Comparison of ENCODE assay signal across 1 cellular context in the genomic region with DNA sequence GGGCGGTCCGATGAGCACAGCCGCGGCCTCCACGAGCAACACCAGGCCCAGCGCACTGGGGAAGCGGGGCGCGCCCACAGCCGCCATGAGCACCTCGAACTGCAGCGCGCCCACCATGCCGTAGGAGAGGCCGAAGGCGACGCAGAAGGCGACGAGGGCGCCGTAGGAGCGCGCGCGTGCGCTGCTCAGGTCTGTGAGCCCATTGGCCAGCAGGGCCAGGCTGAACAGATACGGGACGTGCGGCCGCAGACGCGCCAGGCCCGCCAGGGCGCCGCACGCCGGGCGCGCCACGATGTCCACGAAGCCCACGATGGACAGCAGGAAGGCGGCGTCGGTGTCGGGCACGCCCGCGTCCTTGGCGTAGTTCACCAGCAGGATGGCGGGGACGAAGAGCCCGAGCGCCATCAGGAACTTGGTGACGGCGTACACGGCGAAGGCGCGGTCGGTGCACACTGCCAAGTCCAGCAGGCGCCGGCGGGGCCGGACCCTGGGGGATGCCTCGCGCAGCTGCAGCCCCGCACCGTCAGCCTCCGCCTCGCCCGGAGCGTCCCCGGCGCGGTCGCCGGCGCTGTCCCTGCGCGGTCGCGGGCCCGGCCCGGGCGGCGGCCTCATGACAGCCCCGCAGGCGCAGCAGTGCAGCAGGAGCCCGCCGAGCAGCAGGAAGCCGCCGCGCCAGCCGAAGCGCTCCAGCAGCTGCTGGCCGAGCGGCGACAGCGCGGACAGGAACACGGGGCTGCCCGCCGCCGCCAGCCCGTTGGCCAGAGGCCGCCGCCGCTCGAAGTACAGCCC.
A peak's percentile ranks its signal among the peaks of the same experiment; 100 is the strongest.
TF ChIP-seq lines count a peak whose summit lies in the region.

No MANE protein-coding gene starts in this region.

TF ChIP-seq in WTC11, 78 proteins besides CTCF, POLR2A, EP300 and RAD21 (continued from another document and continues in another):
- TF ChIP-seq, protein P1, sequence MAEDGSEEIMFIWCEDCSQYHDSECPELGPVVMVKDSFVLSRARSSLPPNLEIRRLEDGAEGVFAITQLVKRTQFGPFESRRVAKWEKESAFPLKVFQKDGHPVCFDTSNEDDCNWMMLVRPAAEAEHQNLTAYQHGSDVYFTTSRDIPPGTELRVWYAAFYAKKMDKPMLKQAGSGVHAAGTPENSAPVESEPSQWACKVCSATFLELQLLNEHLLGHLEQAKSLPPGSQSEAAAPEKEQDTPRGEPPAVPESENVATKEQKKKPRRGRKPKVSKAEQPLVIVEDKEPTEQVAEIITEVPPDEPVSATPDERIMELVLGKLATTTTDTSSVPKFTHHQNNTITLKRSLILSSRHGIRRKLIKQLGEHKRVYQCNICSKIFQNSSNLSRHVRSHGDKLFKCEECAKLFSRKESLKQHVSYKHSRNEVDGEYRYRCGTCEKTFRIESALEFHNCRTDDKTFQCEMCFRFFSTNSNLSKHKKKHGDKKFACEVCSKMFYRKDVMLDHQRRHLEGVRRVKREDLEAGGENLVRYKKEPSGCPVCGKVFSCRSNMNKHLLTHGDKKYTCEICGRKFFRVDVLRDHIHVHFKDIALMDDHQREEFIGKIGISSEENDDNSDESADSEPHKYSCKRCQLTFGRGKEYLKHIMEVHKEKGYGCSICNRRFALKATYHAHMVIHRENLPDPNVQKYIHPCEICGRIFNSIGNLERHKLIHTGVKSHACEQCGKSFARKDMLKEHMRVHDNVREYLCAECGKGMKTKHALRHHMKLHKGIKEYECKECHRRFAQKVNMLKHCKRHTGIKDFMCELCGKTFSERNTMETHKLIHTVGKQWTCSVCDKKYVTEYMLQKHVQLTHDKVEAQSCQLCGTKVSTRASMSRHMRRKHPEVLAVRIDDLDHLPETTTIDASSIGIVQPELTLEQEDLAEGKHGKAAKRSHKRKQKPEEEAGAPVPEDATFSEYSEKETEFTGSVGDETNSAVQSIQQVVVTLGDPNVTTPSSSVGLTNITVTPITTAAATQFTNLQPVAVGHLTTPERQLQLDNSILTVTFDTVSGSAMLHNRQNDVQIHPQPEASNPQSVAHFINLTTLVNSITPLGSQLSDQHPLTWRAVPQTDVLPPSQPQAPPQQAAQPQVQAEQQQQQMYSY (CRISPR knock-in tag; IDR thresholded peaks at IDR 0.05), result peak; percentile 77
- TF ChIP-seq, protein P2, sequence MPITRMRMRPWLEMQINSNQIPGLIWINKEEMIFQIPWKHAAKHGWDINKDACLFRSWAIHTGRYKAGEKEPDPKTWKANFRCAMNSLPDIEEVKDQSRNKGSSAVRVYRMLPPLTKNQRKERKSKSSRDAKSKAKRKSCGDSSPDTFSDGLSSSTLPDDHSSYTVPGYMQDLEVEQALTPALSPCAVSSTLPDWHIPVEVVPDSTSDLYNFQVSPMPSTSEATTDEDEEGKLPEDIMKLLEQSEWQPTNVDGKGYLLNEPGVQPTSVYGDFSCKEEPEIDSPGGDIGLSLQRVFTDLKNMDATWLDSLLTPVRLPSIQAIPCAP (CRISPR knock-in tag; IDR thresholded peaks at IDR 0.05), result peak; percentile 97
- TF ChIP-seq ZNF219 (CRISPR knock-in tag; IDR thresholded peaks at IDR 0.05; ENCODE audit: borderline replicate concordance), result no peak
- TF ChIP-seq, protein P3, sequence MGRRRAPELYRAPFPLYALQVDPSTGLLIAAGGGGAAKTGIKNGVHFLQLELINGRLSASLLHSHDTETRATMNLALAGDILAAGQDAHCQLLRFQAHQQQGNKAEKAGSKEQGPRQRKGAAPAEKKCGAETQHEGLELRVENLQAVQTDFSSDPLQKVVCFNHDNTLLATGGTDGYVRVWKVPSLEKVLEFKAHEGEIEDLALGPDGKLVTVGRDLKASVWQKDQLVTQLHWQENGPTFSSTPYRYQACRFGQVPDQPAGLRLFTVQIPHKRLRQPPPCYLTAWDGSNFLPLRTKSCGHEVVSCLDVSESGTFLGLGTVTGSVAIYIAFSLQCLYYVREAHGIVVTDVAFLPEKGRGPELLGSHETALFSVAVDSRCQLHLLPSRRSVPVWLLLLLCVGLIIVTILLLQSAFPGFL (CRISPR knock-in tag; IDR thresholded peaks at IDR 0.05; ENCODE audit: borderline replicate concordance), result no peak
- TF ChIP-seq, protein P4, sequence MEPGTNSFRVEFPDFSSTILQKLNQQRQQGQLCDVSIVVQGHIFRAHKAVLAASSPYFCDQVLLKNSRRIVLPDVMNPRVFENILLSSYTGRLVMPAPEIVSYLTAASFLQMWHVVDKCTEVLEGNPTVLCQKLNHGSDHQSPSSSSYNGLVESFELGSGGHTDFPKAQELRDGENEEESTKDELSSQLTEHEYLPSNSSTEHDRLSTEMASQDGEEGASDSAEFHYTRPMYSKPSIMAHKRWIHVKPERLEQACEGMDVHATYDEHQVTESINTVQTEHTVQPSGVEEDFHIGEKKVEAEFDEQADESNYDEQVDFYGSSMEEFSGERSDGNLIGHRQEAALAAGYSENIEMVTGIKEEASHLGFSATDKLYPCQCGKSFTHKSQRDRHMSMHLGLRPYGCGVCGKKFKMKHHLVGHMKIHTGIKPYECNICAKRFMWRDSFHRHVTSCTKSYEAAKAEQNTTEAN (CRISPR knock-in tag; IDR thresholded peaks at IDR 0.05), result peak; percentile 97
- TF ChIP-seq JAZF1 (CRISPR knock-in tag; IDR thresholded peaks at IDR 0.05), result no peak
- no peak for TF ChIP-seq ZNF416 (CRISPR knock-in tag; IDR thresholded peaks at IDR 0.05)
- TF ChIP-seq, protein P5, sequence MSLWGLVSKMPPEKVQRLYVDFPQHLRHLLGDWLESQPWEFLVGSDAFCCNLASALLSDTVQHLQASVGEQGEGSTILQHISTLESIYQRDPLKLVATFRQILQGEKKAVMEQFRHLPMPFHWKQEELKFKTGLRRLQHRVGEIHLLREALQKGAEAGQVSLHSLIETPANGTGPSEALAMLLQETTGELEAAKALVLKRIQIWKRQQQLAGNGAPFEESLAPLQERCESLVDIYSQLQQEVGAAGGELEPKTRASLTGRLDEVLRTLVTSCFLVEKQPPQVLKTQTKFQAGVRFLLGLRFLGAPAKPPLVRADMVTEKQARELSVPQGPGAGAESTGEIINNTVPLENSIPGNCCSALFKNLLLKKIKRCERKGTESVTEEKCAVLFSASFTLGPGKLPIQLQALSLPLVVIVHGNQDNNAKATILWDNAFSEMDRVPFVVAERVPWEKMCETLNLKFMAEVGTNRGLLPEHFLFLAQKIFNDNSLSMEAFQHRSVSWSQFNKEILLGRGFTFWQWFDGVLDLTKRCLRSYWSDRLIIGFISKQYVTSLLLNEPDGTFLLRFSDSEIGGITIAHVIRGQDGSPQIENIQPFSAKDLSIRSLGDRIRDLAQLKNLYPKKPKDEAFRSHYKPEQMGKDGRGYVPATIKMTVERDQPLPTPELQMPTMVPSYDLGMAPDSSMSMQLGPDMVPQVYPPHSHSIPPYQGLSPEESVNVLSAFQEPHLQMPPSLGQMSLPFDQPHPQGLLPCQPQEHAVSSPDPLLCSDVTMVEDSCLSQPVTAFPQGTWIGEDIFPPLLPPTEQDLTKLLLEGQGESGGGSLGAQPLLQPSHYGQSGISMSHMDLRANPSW (CRISPR knock-in tag; conservative IDR thresholded peaks at IDR 0.05; ENCODE audit: low read depth), result peak; percentile 75; the same call in 1 of the 2 replicates
- TF ChIP-seq NFATC4 (CRISPR knock-in tag; IDR thresholded peaks at IDR 0.05), result no peak
- TF ChIP-seq KAT7 (CRISPR knock-in tag; IDR thresholded peaks at IDR 0.05; ENCODE audit: borderline replicate concordance), result no peak
- no peak; the same call in 1 of the 2 replicates for TF ChIP-seq ELF4 (CRISPR knock-in tag; IDR thresholded peaks at IDR 0.05; ENCODE audit: low read depth)
- no peak for TF ChIP-seq RORB (CRISPR knock-in tag; IDR thresholded peaks at IDR 0.05)
- no peak for TF ChIP-seq MXD4 (CRISPR knock-in tag; IDR thresholded peaks at IDR 0.05; ENCODE audit: borderline replicate concordance)
- no peak for TF ChIP-seq GTF2I (CRISPR knock-in tag; conservative IDR thresholded peaks at IDR 0.05)
- peak; percentile 67; the same call in 1 of the 2 replicates for TF ChIP-seq NR2C2 (CRISPR knock-in tag; IDR thresholded peaks at IDR 0.05)
- no peak for TF ChIP-seq EMX1 (CRISPR knock-in tag; IDR thresholded peaks at IDR 0.05)
- TF ChIP-seq ZNF263 (CRISPR knock-in tag; IDR thresholded peaks at IDR 0.05; ENCODE audit: low read depth), result peak; percentile 75
- TF ChIP-seq, protein P6, sequence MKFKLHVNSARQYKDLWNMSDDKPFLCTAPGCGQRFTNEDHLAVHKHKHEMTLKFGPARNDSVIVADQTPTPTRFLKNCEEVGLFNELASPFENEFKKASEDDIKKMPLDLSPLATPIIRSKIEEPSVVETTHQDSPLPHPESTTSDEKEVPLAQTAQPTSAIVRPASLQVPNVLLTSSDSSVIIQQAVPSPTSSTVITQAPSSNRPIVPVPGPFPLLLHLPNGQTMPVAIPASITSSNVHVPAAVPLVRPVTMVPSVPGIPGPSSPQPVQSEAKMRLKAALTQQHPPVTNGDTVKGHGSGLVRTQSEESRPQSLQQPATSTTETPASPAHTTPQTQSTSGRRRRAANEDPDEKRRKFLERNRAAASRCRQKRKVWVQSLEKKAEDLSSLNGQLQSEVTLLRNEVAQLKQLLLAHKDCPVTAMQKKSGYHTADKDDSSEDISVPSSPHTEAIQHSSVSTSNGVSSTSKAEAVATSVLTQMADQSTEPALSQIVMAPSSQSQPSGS (CRISPR knock-in tag; IDR thresholded peaks at IDR 0.05; ENCODE audit: borderline replicate concordance, low read depth), result peak; percentile 94
- TF ChIP-seq, protein P7, sequence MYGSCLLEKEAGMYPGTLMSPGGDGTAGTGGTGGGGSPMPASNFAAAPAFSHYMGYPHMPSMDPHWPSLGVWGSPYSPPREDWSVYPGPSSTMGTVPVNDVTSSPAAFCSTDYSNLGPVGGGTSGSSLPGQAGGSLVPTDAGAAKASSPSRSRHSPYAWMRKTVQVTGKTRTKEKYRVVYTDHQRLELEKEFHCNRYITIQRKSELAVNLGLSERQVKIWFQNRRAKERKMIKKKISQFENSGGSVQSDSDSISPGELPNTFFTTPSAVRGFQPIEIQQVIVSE (CRISPR knock-in tag; IDR thresholded peaks at IDR 0.05; ENCODE audit: borderline replicate concordance), result no peak
- TF ChIP-seq, protein P8, sequence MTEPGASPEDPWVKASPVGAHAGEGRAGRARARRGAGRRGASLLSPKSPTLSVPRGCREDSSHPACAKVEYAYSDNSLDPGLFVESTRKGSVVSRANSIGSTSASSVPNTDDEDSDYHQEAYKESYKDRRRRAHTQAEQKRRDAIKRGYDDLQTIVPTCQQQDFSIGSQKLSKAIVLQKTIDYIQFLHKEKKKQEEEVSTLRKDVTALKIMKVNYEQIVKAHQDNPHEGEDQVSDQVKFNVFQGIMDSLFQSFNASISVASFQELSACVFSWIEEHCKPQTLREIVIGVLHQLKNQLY (CRISPR knock-in tag; IDR thresholded peaks at IDR 0.05), result 0 out of 2 replicates have a peak, but pooled peaks have one; percentile 65
- TF ChIP-seq TEAD1 (CRISPR knock-in tag; IDR thresholded peaks at IDR 0.05), result peak; percentile 96
- no peak for TF ChIP-seq SOX15 (CRISPR knock-in tag; IDR thresholded peaks at IDR 0.05)
- TF ChIP-seq, protein P9, sequence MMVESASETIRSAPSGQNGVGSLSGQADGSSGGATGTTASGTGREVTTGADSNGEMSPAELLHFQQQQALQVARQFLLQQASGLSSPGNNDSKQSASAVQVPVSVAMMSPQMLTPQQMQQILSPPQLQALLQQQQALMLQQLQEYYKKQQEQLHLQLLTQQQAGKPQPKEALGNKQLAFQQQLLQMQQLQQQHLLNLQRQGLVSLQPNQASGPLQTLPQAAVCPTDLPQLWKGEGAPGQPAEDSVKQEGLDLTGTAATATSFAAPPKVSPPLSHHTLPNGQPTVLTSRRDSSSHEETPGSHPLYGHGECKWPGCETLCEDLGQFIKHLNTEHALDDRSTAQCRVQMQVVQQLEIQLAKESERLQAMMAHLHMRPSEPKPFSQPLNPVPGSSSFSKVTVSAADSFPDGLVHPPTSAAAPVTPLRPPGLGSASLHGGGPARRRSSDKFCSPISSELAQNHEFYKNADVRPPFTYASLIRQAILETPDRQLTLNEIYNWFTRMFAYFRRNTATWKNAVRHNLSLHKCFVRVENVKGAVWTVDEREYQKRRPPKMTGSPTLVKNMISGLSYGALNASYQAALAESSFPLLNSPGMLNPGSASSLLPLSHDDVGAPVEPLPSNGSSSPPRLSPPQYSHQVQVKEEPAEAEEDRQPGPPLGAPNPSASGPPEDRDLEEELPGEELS (CRISPR knock-in tag; IDR thresholded peaks at IDR 0.05), result peak; percentile 98
- TF ChIP-seq, protein P10, sequence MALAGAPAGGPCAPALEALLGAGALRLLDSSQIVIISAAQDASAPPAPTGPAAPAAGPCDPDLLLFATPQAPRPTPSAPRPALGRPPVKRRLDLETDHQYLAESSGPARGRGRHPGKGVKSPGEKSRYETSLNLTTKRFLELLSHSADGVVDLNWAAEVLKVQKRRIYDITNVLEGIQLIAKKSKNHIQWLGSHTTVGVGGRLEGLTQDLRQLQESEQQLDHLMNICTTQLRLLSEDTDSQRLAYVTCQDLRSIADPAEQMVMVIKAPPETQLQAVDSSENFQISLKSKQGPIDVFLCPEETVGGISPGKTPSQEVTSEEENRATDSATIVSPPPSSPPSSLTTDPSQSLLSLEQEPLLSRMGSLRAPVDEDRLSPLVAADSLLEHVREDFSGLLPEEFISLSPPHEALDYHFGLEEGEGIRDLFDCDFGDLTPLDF (CRISPR knock-in tag; IDR thresholded peaks at IDR 0.05), result peak; percentile 95
- no peak for TF ChIP-seq HMGA2 (CRISPR knock-in tag; IDR thresholded peaks at IDR 0.05)
- TF ChIP-seq NR3C1 (CRISPR knock-in tag; conservative IDR thresholded peaks at IDR 0.05; ENCODE audit: low read depth), result no peak
- TF ChIP-seq CREM (CRISPR knock-in tag; IDR thresholded peaks at IDR 0.05), result peak; percentile 76; the same call in 1 of the 2 replicates
- peak; percentile 97 for TF ChIP-seq NFE2L1 (CRISPR knock-in tag; IDR thresholded peaks at IDR 0.05)
- TF ChIP-seq, protein P11, sequence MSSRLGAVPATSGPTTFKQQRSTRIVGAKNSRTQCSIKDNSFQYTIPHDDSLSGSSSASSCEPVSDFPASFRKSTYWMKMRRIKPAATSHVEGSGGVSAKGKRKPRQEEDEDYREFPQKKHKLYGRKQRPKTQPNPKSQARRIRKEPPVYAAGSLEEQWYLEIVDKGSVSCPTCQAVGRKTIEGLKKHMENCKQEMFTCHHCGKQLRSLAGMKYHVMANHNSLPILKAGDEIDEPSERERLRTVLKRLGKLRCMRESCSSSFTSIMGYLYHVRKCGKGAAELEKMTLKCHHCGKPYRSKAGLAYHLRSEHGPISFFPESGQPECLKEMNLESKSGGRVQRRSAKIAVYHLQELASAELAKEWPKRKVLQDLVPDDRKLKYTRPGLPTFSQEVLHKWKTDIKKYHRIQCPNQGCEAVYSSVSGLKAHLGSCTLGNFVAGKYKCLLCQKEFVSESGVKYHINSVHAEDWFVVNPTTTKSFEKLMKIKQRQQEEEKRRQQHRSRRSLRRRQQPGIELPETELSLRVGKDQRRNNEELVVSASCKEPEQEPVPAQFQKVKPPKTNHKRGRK (CRISPR knock-in tag; IDR thresholded peaks at IDR 0.05; ENCODE audit: borderline replicate concordance), result no peak
- peak; percentile 98 for TF ChIP-seq TP53 (CRISPR knock-in tag; IDR thresholded peaks at IDR 0.05)
- TF ChIP-seq FOXJ3 (CRISPR knock-in tag; IDR thresholded peaks at IDR 0.05; ENCODE audit: borderline replicate concordance), result no peak
- peak; percentile 71; the same call in 1 of the 2 replicates for TF ChIP-seq ZNF317 (CRISPR knock-in tag; IDR thresholded peaks at IDR 0.05; ENCODE audit: borderline replicate concordance, low read depth)
- peak; percentile 91 for TF ChIP-seq CBFB (CRISPR knock-in tag; IDR thresholded peaks at IDR 0.05; ENCODE audit: low read depth)
- TF ChIP-seq ZNF396 (CRISPR knock-in tag; IDR thresholded peaks at IDR 0.05; ENCODE audit: borderline replicate concordance), result no peak
- no peak for TF ChIP-seq GABPB1 (CRISPR knock-in tag; IDR thresholded peaks at IDR 0.05)
- TF ChIP-seq ATF1 (CRISPR knock-in tag; IDR thresholded peaks at IDR 0.05), result peak; percentile 80; the same call in 1 of the 2 replicates
